24 cellular contexts compared by ENCODE assay signal in genomic region chr17:47792979-47793378, GRCh38. TPM values are rescaled to one million over a fixed set of nuclear protein-coding genes. Genes with fewer than 3 reads are reported as not detected.
"Had no signal": no experiment of that assay in that cellular context is flagged by ENCODE, and none has a peak within 500 bp of the region (broad histone marks: within the 10 kb centered on the region; RNA-seq: fewer than 3 reads in every experiment).

No MANE protein-coding gene starts in this region.

- H3K4me3 Mint-ChIP-seq: immature natural killer cell; naive thymus-derived CD4-positive, alpha-beta T cell; natural killer cell treated with Interleukin-12 subunit alpha and Interleukin-12 subunit beta and Interleukin-15 and Interleukin-18, amount 100 ng/mL, for 72 hours; stimulated activated memory B cell treated with anti-CD40 and anti-IgM and Interleukin-4, amounts not matched to agents 10 μg/mL and 1 μg/mL and 100 μg/mL, for 72 hours; stimulated activated naive CD8-positive, alpha-beta T cell treated with anti-CD3 and anti-CD28 coated beads, Interleukin-15, amount 100 ng/mL, for 72 hours; type B pancreatic cell had no signal

- H3K36me3 Mint-ChIP-seq: stimulated activated memory B cell treated with anti-CD40 and anti-IgM and Interleukin-4, amounts not matched to agents 10 μg/mL and 1 μg/mL and 100 μg/mL, for 72 hours; type B pancreatic cell had no signal

- DNase-seq: hypothalamus; immature natural killer cell; kidney; left colon; left ventricle myocardium inferior; mesendoderm; midbrain; mucosa of descending colon; naive thymus-derived CD4-positive, alpha-beta T cell; ovary; right cardiac atrium; sigmoid colon; small intestine; spleen; stimulated activated CD4-positive, alpha-beta T cell treated with anti-CD3 and anti-CD28 coated beads, Interleukin-4, amount 100 ng/mL, for 24 hours; stimulated activated naive CD4-positive, alpha-beta T cell treated with Interleukin-2 at 50 U/mL for 16 hours; stimulated activated naive CD8-positive, alpha-beta T cell treated with anti-CD3 and anti-CD28 coated beads, Interleukin-15, amount 100 ng/mL, for 72 hours; substantia nigra had no signal

- ATAC-seq: left colon; mucosa of descending colon; naive thymus-derived CD4-positive, alpha-beta T cell; natural killer cell treated with Interleukin-12 subunit alpha and Interleukin-12 subunit beta and Interleukin-15 and Interleukin-18, amount 100 ng/mL, for 72 hours; right cardiac atrium; stimulated activated memory B cell treated with anti-CD40 and anti-IgM and Interleukin-4, amounts not matched to agents 10 μg/mL and 1 μg/mL and 100 μg/mL, for 72 hours; stimulated activated naive CD8-positive, alpha-beta T cell treated with anti-CD3 and anti-CD28 coated beads, Interleukin-15, amount 100 ng/mL, for 72 hours had no signal

- H3K9me3 Mint-ChIP-seq: natural killer cell treated with Interleukin-12 subunit alpha and Interleukin-12 subunit beta and Interleukin-15 and Interleukin-18, amount 100 ng/mL, for 72 hours; stimulated activated memory B cell treated with anti-CD40 and anti-IgM and Interleukin-4, amounts not matched to agents 10 μg/mL and 1 μg/mL and 100 μg/mL, for 72 hours; stimulated activated naive CD8-positive, alpha-beta T cell treated with anti-CD3 and anti-CD28 coated beads, Interleukin-15, amount 100 ng/mL, for 72 hours; type B pancreatic cell had no signal

- H3K27ac Mint-ChIP-seq: immature natural killer cell; naive thymus-derived CD4-positive, alpha-beta T cell; natural killer cell treated with Interleukin-12 subunit alpha and Interleukin-12 subunit beta and Interleukin-15 and Interleukin-18, amount 100 ng/mL, for 72 hours; progenitor cell of endocrine pancreas; stimulated activated memory B cell treated with anti-CD40 and anti-IgM and Interleukin-4, amounts not matched to agents 10 μg/mL and 1 μg/mL and 100 μg/mL, for 72 hours; type B pancreatic cell had no signal

RNA-seq across cellular contexts. Expression of gene LRRC46, which starts 38.5 kb away (rescaled TPM):
- total RNA-seq: lower leg skin, pulmonary artery endothelial cell had no signal
